Comparison of ENCODE assay signal across 16 cellular contexts in the genomic region with DNA sequence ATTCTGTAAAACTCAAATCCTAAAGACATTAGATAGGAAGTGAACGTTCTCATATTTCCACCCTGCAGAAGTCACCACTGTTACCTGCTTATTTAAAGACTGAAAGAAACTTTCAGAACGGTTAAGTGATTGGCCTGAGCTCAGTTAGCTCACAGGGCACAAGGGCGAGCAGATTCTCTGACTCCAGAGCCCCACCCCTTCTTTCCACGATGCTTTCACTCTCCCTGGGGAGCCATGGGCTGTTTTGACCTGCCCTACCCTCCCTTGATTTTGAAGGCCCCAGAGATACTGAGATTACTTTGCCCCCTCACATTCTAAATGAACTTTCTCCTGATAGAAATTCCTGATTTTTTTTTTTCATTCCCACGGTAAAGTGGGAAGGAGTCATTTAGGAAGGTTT. TPM values are rescaled to one million over a fixed set of nuclear protein-coding genes. Genes with fewer than 3 reads are reported as not detected.
A peak's percentile ranks its signal among the peaks of the same experiment; 100 is the strongest.
DNase-seq lines count a peak whose midpoint lies in the region; ATAC-seq, FAIRE-seq and TF ChIP-seq lines count a peak whose summit lies in the region.
"Had no signal": no experiment of that assay in that cellular context is flagged by ENCODE, and none has a peak within 500 bp of the region (broad histone marks: within the 10 kb centered on the region; RNA-seq: fewer than 3 reads in every experiment).

No MANE protein-coding gene starts in this region.

- TF ChIP-seq CTCF in HL-60 (IDR thresholded peaks at IDR 0.05; ENCODE audit: insufficient read depth, low read length) (no peak), adrenal gland (IDR thresholded peaks at IDR 0.05) (no peak), body of pancreas (IDR thresholded peaks at IDR 0.05) (no peak)

- intact Hi-C loops in adrenal gland (cut with DNase I) (no loop called here), left ventricle myocardium superior (cut with micrococcal nuclease) (no loop called here), body of pancreas (cut with DNase I) (no loop called here)

- TF ChIP-seq POLR2A in adrenal gland (IDR thresholded peaks at IDR 0.05) (no peak), body of pancreas (IDR thresholded peaks at IDR 0.05) (no peak), GM12891 (IDR thresholded peaks at IDR 0.05; ENCODE audit: low read depth, low read length) (no peak)

- DNase-seq in HL-60 (ENCODE audit: low read depth in 1 of 2, low spot score in 1 of 2) (no peak), adrenal gland (peak in 2 of 7 donors; percentile 34 to 59), left ventricle myocardium superior (no peak), body of pancreas (no peak), GM12891 (ENCODE audit: insufficient read length, low spot score) (no peak)
- no peak for DNase-seq in stimulated activated effector memory CD8-positive, alpha-beta T cell treated with anti-CD3 and anti-CD28 coated beads, Interleukin-12 subunit alpha, Interleukin-12 subunit beta, amount 100 ng/mL, for 72 hours (ENCODE audit: low spot score in 2 of 2)
- DNase-seq in stimulated activated naive B cell treated with anti-CD40 and anti-IgM and Interleukin-4, amounts not matched to agents 10 μg/mL and 1 μg/mL and 100 μg/mL, for 72 hours = no peak
- DNase-seq: central memory CD4-positive, alpha-beta T cell; EL; lower lobe of right lung; NCI-H1694 treated with DMSO at 0.1 percent for 48 hours; NCI-H526 had no signal

- H3K4me3 Mint-ChIP-seq in stimulated activated effector memory CD8-positive, alpha-beta T cell treated with anti-CD3 and anti-CD28 coated beads, Interleukin-12 subunit alpha, Interleukin-12 subunit beta, amount 100 ng/mL, for 72 hours = no peak overlapping the region
- H3K4me3 Mint-ChIP-seq in stimulated activated naive B cell treated with anti-CD40 and anti-IgM and Interleukin-4, amounts not matched to agents 10 μg/mL and 1 μg/mL and 100 μg/mL, for 72 hours = no peak overlapping the region

- WGBS in adrenal gland, 4 donors = 56 to 67% (median 59%) methylated on average over 5 of the region's 5 CpGs
- WGBS in body of pancreas, 2 donors = 72 to 73% methylated on average over 5 of the region's 5 CpGs

- H3K36me3 Mint-ChIP-seq in stimulated activated effector memory CD8-positive, alpha-beta T cell treated with anti-CD3 and anti-CD28 coated beads, Interleukin-12 subunit alpha, Interleukin-12 subunit beta, amount 100 ng/mL, for 72 hours = peaks cover 93% of the 10 kb centered on the region
- H3K36me3 Mint-ChIP-seq in stimulated activated naive B cell treated with anti-CD40 and anti-IgM and Interleukin-4, amounts not matched to agents 10 μg/mL and 1 μg/mL and 100 μg/mL, for 72 hours = peaks cover 21 to 42% of the 10 kb centered on the region in 2 donors

- H3K9me3 ChIP-seq in adrenal gland (replicated peaks in 1 of 3) = no peaks in the 10 kb centered on the region
- H3K9me3 ChIP-seq in body of pancreas = no peaks in the 10 kb centered on the region
- H3K9me3 ChIP-seq: lower lobe of right lung, ovary, Peyer's patch had no signal

- peak; percentile 74 for ATAC-seq in left ventricle myocardium superior
- no peak for ATAC-seq in stimulated activated effector memory CD8-positive, alpha-beta T cell treated with anti-CD3 and anti-CD28 coated beads, Interleukin-12 subunit alpha, Interleukin-12 subunit beta, amount 100 ng/mL, for 72 hours
- ATAC-seq in stimulated activated naive B cell treated with anti-CD40 and anti-IgM and Interleukin-4, amounts not matched to agents 10 μg/mL and 1 μg/mL and 100 μg/mL, for 72 hours (replicated peaks) = no peak
- ATAC-seq in HG03521 (IDR thresholded peaks at IDR 0.05; ENCODE audit: unreplicated experiment) = no peak
- ATAC-seq in body of pancreas = no peak
- ATAC-seq: lower lobe of right lung had no signal

- H3K27me3 Mint-ChIP-seq in stimulated activated naive B cell treated with anti-CD40 and anti-IgM and Interleukin-4, amounts not matched to agents 10 μg/mL and 1 μg/mL and 100 μg/mL, for 72 hours = no peaks in the 10 kb centered on the region

- no peaks in the 10 kb centered on the region for H3K27me3 ChIP-seq in HL-60 (ENCODE audit: insufficient read depth, poor library complexity, severe bottlenecking)
- H3K27me3 ChIP-seq in adrenal gland = no peaks in the 10 kb centered on the region
- no peaks in the 10 kb centered on the region for H3K27me3 ChIP-seq in body of pancreas
- H3K27me3 ChIP-seq: ovary, Peyer's patch had no signal

- H3K4me1 ChIP-seq in adrenal gland (replicated peaks in 1 of 2) (peaks cover 0 to 17% of the 10 kb centered on the region in 2 donors), body of pancreas (no peaks in the 10 kb centered on the region)
- H3K4me1 ChIP-seq: Peyer's patch had no signal

- H3K4me1 Mint-ChIP-seq in stimulated activated effector memory CD8-positive, alpha-beta T cell treated with anti-CD3 and anti-CD28 coated beads, Interleukin-12 subunit alpha, Interleukin-12 subunit beta, amount 100 ng/mL, for 72 hours = peaks cover 24% of the 10 kb centered on the region
- no peaks in the 10 kb centered on the region for H3K4me1 Mint-ChIP-seq in stimulated activated naive B cell treated with anti-CD40 and anti-IgM and Interleukin-4, amounts not matched to agents 10 μg/mL and 1 μg/mL and 100 μg/mL, for 72 hours

- H3K36me3 ChIP-seq in adrenal gland (replicated peaks in 1 of 2) (peaks cover 0 to 84% of the 10 kb centered on the region in 2 donors), body of pancreas (replicated peaks in 1 of 2; ENCODE audit: insufficient read depth in 1 of 2, low read depth in 2 of 2) (peaks cover 6 to 51% of the 10 kb centered on the region in 2 donors)
- H3K36me3 ChIP-seq: ovary had no signal

- no peak for FAIRE-seq in GM12891 (lab: Jason Lieb, UNC)
- FAIRE-seq: GM19239 had no signal

- H3K27ac ChIP-seq in HL-60 (replicated peaks) (peak overlapping the region; percentile 0; the same call in 1 of the 2 replicates), adrenal gland (peak overlapping the region in 4 of 5 donors; percentile 19 to 78 (median 47)), body of pancreas (no peak overlapping the region)
- H3K27ac ChIP-seq: lower lobe of right lung, ovary had no signal

- H3K9me3 Mint-ChIP-seq in stimulated activated effector memory CD8-positive, alpha-beta T cell treated with anti-CD3 and anti-CD28 coated beads, Interleukin-12 subunit alpha, Interleukin-12 subunit beta, amount 100 ng/mL, for 72 hours = no peaks in the 10 kb centered on the region
- H3K9me3 Mint-ChIP-seq in stimulated activated naive B cell treated with anti-CD40 and anti-IgM and Interleukin-4, amounts not matched to agents 10 μg/mL and 1 μg/mL and 100 μg/mL, for 72 hours = no peaks in the 10 kb centered on the region

- H3K4me3 ChIP-seq in HL-60 (replicated peaks; ENCODE audit: insufficient read depth, low read length) (no peak overlapping the region), adrenal gland (no peak overlapping the region), body of pancreas (no peak overlapping the region)
- H3K4me3 ChIP-seq: lower lobe of right lung, ovary, Peyer's patch had no signal

- peak overlapping the region; percentile 90 for H3K27ac Mint-ChIP-seq in stimulated activated effector memory CD8-positive, alpha-beta T cell treated with anti-CD3 and anti-CD28 coated beads, Interleukin-12 subunit alpha, Interleukin-12 subunit beta, amount 100 ng/mL, for 72 hours
- H3K27ac Mint-ChIP-seq in stimulated activated naive B cell treated with anti-CD40 and anti-IgM and Interleukin-4, amounts not matched to agents 10 μg/mL and 1 μg/mL and 100 μg/mL, for 72 hours = no peak overlapping the region

TF ChIP-seq in GM12891, 5 proteins besides CTCF, POLR2A, EP300 and RAD21:
- no peak for TF ChIP-seq PAX5 (IDR thresholded peaks at IDR 0.05; ENCODE audit: insufficient read depth, low read length, severe bottlenecking)
- TF ChIP-seq SPI1 (IDR thresholded peaks at IDR 0.05; ENCODE audit: low read depth, low read length) = no peak
- TF ChIP-seq POLR2AphosphoS5 (IDR thresholded peaks at IDR 0.05; ENCODE audit: low read depth, low read length) = no peak
- TF ChIP-seq TAF1 (IDR thresholded peaks at IDR 0.05; ENCODE audit: low read depth, low read length) = no peak
- no peak for TF ChIP-seq POU2F2 (IDR thresholded peaks at IDR 0.05; ENCODE audit: low read depth, low read length)
TF ChIP-seq in GM12891: peak in this region for 0.

RNA-seq across cellular contexts. Expression of a gene that starts 33.9 kb away (rescaled TPM):
- total RNA-seq in adrenal gland (100 to 1,000 TPM in 3 of 8 donors, 10 to 100 TPM in 5; 38.7 to 125 (median 94.4) TPM), left ventricle myocardium superior (65.2 TPM), body of pancreas (10 to 100 TPM; 27.8 to 43.5 TPM)
- polyA plus RNA-seq in adrenal gland = 10 to 100 TPM; 29.0 to 52.6 (median 32.5) TPM
- polyA plus RNA-seq in GM12891 (2012; ENCODE audit: low read depth, missing spikeins) = 18.2 TPM

RNA-seq across cellular contexts. Expression of a gene that starts 34.3 kb away (rescaled TPM):
- total RNA-seq in adrenal gland (10 to 100 TPM in 4 of 8 donors, 1 to 10 TPM in 4; 7.2 to 13.6 (median 9.8) TPM), left ventricle myocardium superior (7.1 TPM), body of pancreas (1 to 10 TPM; 6.5 to 7.9 TPM)
- polyA plus RNA-seq in adrenal gland = 10 to 100 TPM in 1 of 3 donors, 1 to 10 TPM in 2; 2.2 to 13.8 (median 8.4) TPM
- 7.8 TPM for polyA plus RNA-seq in GM12891 (2012; ENCODE audit: low read depth, missing spikeins)

RNA-seq across cellular contexts. Expression of a gene that starts 49.2 kb away (rescaled TPM):
- total RNA-seq in adrenal gland (100 to 1,000 TPM in 5 of 8 donors, 10 to 100 TPM in 3; 68.9 to 177 (median 108) TPM), left ventricle myocardium superior (34.4 TPM), body of pancreas (10 to 100 TPM; 36.8 to 76.8 TPM)
- 10 to 100 TPM; 31.0 to 62.9 (median 57.0) TPM for polyA plus RNA-seq in adrenal gland
- 23.3 TPM for polyA plus RNA-seq in GM12891 (2012; ENCODE audit: low read depth, missing spikeins)

RNA-seq across cellular contexts. Expression of a gene that starts 49.5 kb away (rescaled TPM):
- total RNA-seq in adrenal gland (1 to 10 TPM; 4.5 to 7.4 (median 6.0) TPM), left ventricle myocardium superior (3.1 TPM), body of pancreas (1 to 10 TPM; 2.0 to 2.6 TPM)
- polyA plus RNA-seq in adrenal gland = 1 to 10 TPM; 1.5 to 6.9 (median 3.0) TPM
- 2.4 TPM for polyA plus RNA-seq in GM12891 (2012; ENCODE audit: low read depth, missing spikeins)

RNA-seq across cellular contexts. Expression of a gene that starts 52.5 kb away (rescaled TPM):
- total RNA-seq in adrenal gland = under 1 TPM in 2 of 8 donors, not detected in 6; 0.50 to 0.61 TPM
- not detected for polyA plus RNA-seq in adrenal gland
- not detected for total RNA-seq in left ventricle myocardium superior
- not detected for total RNA-seq in body of pancreas
- not detected for polyA plus RNA-seq in GM12891 (2012; ENCODE audit: low read depth, missing spikeins)
- total RNA-seq: lower lobe of right lung had no signal

Comparison
In these comparisons a context has a peak if more than half of its experiments do, and no peak if none do; other contexts are left out.
1. H3K27ac ChIP-seq: peak in HL-60 (single experiment) and adrenal gland (4 of 5); none in body of pancreas (0 of 4).